1 cellular context compared by ENCODE assay signal in the genomic region with DNA sequence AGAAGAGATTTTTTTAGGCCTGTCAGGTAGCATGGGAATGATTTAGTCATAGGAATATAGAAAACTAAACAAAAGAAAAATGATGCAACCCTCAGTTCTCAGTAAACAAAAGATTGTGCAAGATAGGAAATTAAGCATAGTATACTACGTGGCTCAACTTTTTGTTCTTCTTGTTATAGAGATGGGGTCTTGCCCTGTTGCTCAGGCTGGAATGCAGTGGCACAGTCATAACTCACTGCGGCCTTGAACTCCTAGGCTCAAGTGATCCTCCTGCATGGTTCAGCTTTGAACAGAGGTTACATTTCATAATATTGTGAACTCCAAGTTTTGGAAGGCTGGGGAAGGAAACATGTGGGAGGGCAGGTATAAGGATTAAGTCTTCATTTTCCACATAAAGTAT.
TF ChIP-seq lines count a peak whose summit lies in the region.

No MANE protein-coding gene starts in this region.

TF ChIP-seq in HepG2, 621 proteins besides CTCF, POLR2A, EP300 and RAD21 (continued from another document and continues in another):
- TF ChIP-seq HNF4G (IDR thresholded peaks at IDR 0.05; ENCODE audit: borderline replicate concordance, low read depth, low read length) (peak; percentile 25; the same call in 1 of the 2 replicates), HNF4G (CRISPR knock-in tag; IDR thresholded peaks at IDR 0.05; ENCODE audit: borderline replicate concordance, low read depth) (no peak), ZNF317 (CRISPR knock-in tag; IDR thresholded peaks at IDR 0.05) (0 out of 2 replicates have a peak, but pooled peaks have one; percentile 21), ZKSCAN8 (CRISPR knock-in tag; IDR thresholded peaks at IDR 0.05; ENCODE audit: borderline replicate concordance) (no peak), ZSCAN22 (CRISPR knock-in tag; IDR thresholded peaks at IDR 0.05) (no peak), RARA (CRISPR knock-in tag; IDR thresholded peaks at IDR 0.05) (peak; percentile 80), ZNF234 (CRISPR knock-in tag; conservative IDR thresholded peaks at IDR 0.05) (no peak), ZNF543 (CRISPR knock-in tag; IDR thresholded peaks at IDR 0.05) (no peak), KDM1A (CRISPR knock-in tag; IDR thresholded peaks at IDR 0.05) (peak; percentile 44; the same call in 1 of the 2 replicates), GATAD2A (CRISPR knock-in tag; IDR thresholded peaks at IDR 0.05) (peak; percentile 74; the same call in 1 of the 2 replicates), TEAD3 (CRISPR knock-in tag; optimal IDR thresholded peaks at IDR 0.05; ENCODE audit: borderline replicate concordance) (peak; percentile 91), RFX5 (IDR thresholded peaks at IDR 0.05; ENCODE audit: low read depth, low read length) (no peak), FOXC1 (CRISPR knock-in tag; IDR thresholded peaks at IDR 0.05; ENCODE audit: borderline replicate concordance) (no peak), CEBPG (CRISPR knock-in tag; IDR thresholded peaks at IDR 0.05) (peak; percentile 96), SETDB1 (CRISPR knock-in tag; IDR thresholded peaks at IDR 0.05; ENCODE audit: borderline replicate concordance) (peak; percentile 93), HMGXB4 (CRISPR knock-in tag; IDR thresholded peaks at IDR 0.05; ENCODE audit: borderline replicate concordance in 1 of 2, low read depth in 1 of 2) (no peak), ZNF557 (CRISPR knock-in tag; IDR thresholded peaks at IDR 0.05) (no peak), ZFYVE20 (CRISPR knock-in tag; IDR thresholded peaks at IDR 0.05; ENCODE audit: borderline replicate concordance, low read depth) (no peak), FOXP1 (IDR thresholded peaks at IDR 0.05) (0 out of 2 replicates have a peak, but pooled peaks have one; percentile 11), FOXP1 (CRISPR knock-in tag; IDR thresholded peaks at IDR 0.05) (peak; percentile 85), NR2F1 (CRISPR knock-in tag; IDR thresholded peaks at IDR 0.05) (peak; percentile 64 to 75; a peak in 3 of 4 replicates), RORA (CRISPR knock-in tag; IDR thresholded peaks at IDR 0.05) (no peak), ESRRA (CRISPR knock-in tag; IDR thresholded peaks at IDR 0.05; ENCODE audit: low read depth) (0 out of 2 replicates have a peak, but pooled peaks have one; percentile 23), ZNF484 (CRISPR knock-in tag; IDR thresholded peaks at IDR 0.05; ENCODE audit: borderline replicate concordance, low read depth) (no peak), ATF7 (IDR thresholded peaks at IDR 0.05) (peak; percentile 72), ATF7 (CRISPR knock-in tag; IDR thresholded peaks at IDR 0.05) (no peak), ZNF780A (CRISPR knock-in tag; IDR thresholded peaks at IDR 0.05) (no peak), ZBTB42 (CRISPR knock-in tag; IDR thresholded peaks at IDR 0.05) (no peak), PRMT3 (CRISPR knock-in tag; IDR thresholded peaks at IDR 0.05; ENCODE audit: borderline replicate concordance, low read depth) (no peak), ZBTB38 (CRISPR knock-in tag; IDR thresholded peaks at IDR 0.05) (no peak), PITX1 (CRISPR knock-in tag; IDR thresholded peaks at IDR 0.05) (0 out of 2 replicates have a peak, but pooled peaks have one; percentile 21), ZNF30 (CRISPR knock-in tag; IDR thresholded peaks at IDR 0.05) (no peak), NPAS2 (CRISPR knock-in tag; IDR thresholded peaks at IDR 0.05; ENCODE audit: borderline replicate concordance) (no peak), NCOA1 (CRISPR knock-in tag; IDR thresholded peaks at IDR 0.05) (no peak), ATF7-NPFF (CRISPR knock-in tag; IDR thresholded peaks at IDR 0.05; ENCODE audit: low read depth) (no peak), ETV5 (CRISPR knock-in tag; IDR thresholded peaks at IDR 0.05; ENCODE audit: borderline replicate concordance) (peak; percentile 62; the same call in 1 of the 2 replicates), ELF1 (CRISPR knock-in tag; IDR thresholded peaks at IDR 0.05) (no peak), ZKSCAN1 (IDR thresholded peaks at IDR 0.05; ENCODE audit: low read length) (no peak), CSRNP1 (CRISPR knock-in tag; IDR thresholded peaks at IDR 0.05) (no peak), ZBTB44 (CRISPR knock-in tag; IDR thresholded peaks at IDR 0.05) (no peak), GFI1 (CRISPR knock-in tag; IDR thresholded peaks at IDR 0.05; ENCODE audit: borderline replicate concordance) (no peak), ZNF503 (CRISPR knock-in tag; IDR thresholded peaks at IDR 0.05) (0 out of 2 replicates have a peak, but pooled peaks have one; percentile 33), MED1 (CRISPR knock-in tag; IDR thresholded peaks at IDR 0.05) (peak; percentile 82), ZNF709 (CRISPR knock-in tag; IDR thresholded peaks at IDR 0.05) (no peak)
- TF ChIP-seq, protein P1, sequence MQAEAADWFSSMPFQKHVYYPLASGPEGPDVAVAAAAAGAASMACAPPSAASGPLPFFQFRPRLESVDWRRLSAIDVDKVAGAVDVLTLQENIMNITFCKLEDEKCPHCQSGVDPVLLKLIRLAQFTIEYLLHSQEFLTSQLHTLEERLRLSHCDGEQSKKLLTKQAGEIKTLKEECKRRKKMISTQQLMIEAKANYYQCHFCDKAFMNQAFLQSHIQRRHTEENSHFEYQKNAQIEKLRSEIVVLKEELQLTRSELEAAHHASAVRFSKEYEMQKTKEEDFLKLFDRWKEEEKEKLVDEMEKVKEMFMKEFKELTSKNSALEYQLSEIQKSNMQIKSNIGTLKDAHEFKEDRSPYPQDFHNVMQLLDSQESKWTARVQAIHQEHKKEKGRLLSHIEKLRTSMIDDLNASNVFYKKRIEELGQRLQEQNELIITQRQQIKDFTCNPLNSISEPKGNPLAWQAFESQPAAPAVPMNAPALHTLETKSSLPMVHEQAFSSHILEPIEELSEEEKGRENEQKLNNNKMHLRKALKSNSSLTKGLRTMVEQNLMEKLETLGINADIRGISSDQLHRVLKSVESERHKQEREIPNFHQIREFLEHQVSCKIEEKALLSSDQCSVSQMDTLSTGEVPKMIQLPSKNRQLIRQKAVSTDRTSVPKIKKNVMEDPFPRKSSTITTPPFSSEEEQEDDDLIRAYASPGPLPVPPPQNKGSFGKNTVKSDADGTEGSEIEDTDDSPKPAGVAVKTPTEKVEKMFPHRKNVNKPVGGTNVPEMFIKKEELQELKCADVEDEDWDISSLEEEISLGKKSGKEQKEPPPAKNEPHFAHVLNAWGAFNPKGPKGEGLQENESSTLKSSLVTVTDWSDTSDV (CRISPR knock-in tag; IDR thresholded peaks at IDR 0.05), result no peak
- TF ChIP-seq, protein P2, sequence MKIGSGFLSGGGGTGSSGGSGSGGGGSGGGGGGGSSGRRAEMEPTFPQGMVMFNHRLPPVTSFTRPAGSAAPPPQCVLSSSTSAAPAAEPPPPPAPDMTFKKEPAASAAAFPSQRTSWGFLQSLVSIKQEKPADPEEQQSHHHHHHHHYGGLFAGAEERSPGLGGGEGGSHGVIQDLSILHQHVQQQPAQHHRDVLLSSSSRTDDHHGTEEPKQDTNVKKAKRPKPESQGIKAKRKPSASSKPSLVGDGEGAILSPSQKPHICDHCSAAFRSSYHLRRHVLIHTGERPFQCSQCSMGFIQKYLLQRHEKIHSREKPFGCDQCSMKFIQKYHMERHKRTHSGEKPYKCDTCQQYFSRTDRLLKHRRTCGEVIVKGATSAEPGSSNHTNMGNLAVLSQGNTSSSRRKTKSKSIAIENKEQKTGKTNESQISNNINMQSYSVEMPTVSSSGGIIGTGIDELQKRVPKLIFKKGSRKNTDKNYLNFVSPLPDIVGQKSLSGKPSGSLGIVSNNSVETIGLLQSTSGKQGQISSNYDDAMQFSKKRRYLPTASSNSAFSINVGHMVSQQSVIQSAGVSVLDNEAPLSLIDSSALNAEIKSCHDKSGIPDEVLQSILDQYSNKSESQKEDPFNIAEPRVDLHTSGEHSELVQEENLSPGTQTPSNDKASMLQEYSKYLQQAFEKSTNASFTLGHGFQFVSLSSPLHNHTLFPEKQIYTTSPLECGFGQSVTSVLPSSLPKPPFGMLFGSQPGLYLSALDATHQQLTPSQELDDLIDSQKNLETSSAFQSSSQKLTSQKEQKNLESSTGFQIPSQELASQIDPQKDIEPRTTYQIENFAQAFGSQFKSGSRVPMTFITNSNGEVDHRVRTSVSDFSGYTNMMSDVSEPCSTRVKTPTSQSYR (CRISPR knock-in tag; IDR thresholded peaks at IDR 0.05; ENCODE audit: borderline replicate concordance), result peak; percentile 36; the same call in 1 of the 2 replicates
- TF ChIP-seq, protein P3, sequence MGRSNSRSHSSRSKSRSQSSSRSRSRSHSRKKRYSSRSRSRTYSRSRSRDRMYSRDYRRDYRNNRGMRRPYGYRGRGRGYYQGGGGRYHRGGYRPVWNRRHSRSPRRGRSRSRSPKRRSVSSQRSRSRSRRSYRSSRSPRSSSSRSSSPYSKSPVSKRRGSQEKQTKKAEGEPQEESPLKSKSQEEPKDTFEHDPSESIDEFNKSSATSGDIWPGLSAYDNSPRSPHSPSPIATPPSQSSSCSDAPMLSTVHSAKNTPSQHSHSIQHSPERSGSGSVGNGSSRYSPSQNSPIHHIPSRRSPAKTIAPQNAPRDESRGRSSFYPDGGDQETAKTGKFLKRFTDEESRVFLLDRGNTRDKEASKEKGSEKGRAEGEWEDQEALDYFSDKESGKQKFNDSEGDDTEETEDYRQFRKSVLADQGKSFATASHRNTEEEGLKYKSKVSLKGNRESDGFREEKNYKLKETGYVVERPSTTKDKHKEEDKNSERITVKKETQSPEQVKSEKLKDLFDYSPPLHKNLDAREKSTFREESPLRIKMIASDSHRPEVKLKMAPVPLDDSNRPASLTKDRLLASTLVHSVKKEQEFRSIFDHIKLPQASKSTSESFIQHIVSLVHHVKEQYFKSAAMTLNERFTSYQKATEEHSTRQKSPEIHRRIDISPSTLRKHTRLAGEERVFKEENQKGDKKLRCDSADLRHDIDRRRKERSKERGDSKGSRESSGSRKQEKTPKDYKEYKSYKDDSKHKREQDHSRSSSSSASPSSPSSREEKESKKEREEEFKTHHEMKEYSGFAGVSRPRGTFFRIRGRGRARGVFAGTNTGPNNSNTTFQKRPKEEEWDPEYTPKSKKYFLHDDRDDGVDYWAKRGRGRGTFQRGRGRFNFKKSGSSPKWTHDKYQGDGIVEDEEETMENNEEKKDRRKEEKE (IDR thresholded peaks at IDR 0.05), result no peak
- TF ChIP-seq, protein P4, sequence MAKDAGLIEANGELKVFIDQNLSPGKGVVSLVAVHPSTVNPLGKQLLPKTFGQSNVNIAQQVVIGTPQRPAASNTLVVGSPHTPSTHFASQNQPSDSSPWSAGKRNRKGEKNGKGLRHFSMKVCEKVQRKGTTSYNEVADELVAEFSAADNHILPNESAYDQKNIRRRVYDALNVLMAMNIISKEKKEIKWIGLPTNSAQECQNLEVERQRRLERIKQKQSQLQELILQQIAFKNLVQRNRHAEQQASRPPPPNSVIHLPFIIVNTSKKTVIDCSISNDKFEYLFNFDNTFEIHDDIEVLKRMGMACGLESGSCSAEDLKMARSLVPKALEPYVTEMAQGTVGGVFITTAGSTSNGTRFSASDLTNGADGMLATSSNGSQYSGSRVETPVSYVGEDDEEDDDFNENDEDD (CRISPR knock-in tag; IDR thresholded peaks at IDR 0.05; ENCODE audit: borderline replicate concordance), result no peak
